Comparison of ENCODE assay signal across 20 cellular contexts in the genomic region with DNA sequence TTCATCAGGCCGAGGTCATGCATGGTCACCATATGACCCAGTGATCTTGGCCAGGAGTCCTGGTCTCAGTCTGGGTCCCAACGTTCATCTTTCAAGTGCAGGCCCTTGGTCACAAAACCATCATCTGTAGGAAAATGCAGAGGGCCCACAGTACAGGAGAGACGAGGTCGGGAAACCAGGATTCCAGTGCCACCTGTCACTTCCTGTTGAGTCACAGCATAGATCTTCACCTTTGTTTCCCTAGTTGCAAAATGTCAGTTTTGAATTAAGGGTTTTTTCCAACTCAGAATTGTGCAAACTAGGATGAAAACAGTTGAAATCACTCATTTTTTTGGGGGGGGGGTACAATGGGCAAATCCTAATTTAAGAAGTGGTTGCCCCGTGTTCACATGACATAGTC.
DNase-seq lines count a peak whose midpoint lies in the region; ATAC-seq, FAIRE-seq and TF ChIP-seq lines count a peak whose summit lies in the region.
"Had no signal": no experiment of that assay in that cellular context is flagged by ENCODE, and none has a peak within 500 bp of the region (broad histone marks: within the 10 kb centered on the region; RNA-seq: fewer than 3 reads in every experiment).

No MANE protein-coding gene starts in this region.

- ATAC-seq in PC-3 (peak; percentile 39), GM21360 (IDR thresholded peaks at IDR 0.05; ENCODE audit: unreplicated experiment) (no peak)
- ATAC-seq: activated T-cell treated with anti-CD3 and anti-CD28 coated beads, Interleukin-2, amount 50 U/mL, for 4 hours had no signal

- no peaks in the 10 kb centered on the region for H3K9me2 ChIP-seq in PC-3 (replicated peaks; ENCODE audit: low read length)

- H2BK120ac ChIP-seq in trophoblast cell (ENCODE audit: insufficient read depth, low read length, poor library complexity) = no peak overlapping the region

- H3K79me1 ChIP-seq in trophoblast cell (ENCODE audit: low read length) = no peaks in the 10 kb centered on the region

- no peaks in the 10 kb centered on the region for H3K27me3 ChIP-seq in PC-3 (ENCODE audit: low read length)
- no peaks in the 10 kb centered on the region for H3K27me3 ChIP-seq in bronchial epithelial cell (ENCODE audit: control insufficient read depth, insufficient read depth, low read length)
- no peaks in the 10 kb centered on the region for H3K27me3 ChIP-seq in trophoblast cell (ENCODE audit: insufficient read depth, low read length)
- no peaks in the 10 kb centered on the region for H3K27me3 ChIP-seq in brain microvascular endothelial cell (replicated peaks)

- H3K36me3 ChIP-seq in PC-3 (ENCODE audit: low read depth, low read length) (no peaks in the 10 kb centered on the region), bronchial epithelial cell (ENCODE audit: control insufficient read depth, insufficient read depth, low read length) (no peaks in the 10 kb centered on the region), trophoblast cell (ENCODE audit: control insufficient read depth in 1 of 2, insufficient read depth in 2 of 2, low read length in 2 of 2) (no peaks in the 10 kb centered on the region), brain microvascular endothelial cell (replicated peaks) (no peaks in the 10 kb centered on the region)
- H3K36me3 ChIP-seq: prostate gland had no signal

- H4K12ac ChIP-seq in trophoblast cell (ENCODE audit: low read depth, low read length) = no peak overlapping the region

- H3K9me3 ChIP-seq in PC-3 (ENCODE audit: low read length) (no peaks in the 10 kb centered on the region), trophoblast cell (ENCODE audit: insufficient read depth, low read depth, low read length) (peaks cover 2% of the 10 kb centered on the region)
- H3K9me3 ChIP-seq: prostate gland had no signal

- H2BK5ac ChIP-seq in trophoblast cell (ENCODE audit: low read depth, low read length, poor library complexity) = no peak overlapping the region

- H3K9ac ChIP-seq in PC-3 (ENCODE audit: low read length) (peak overlapping the region; percentile 51), trophoblast cell (ENCODE audit: low read length) (no peak overlapping the region)

- BruUV-seq in PC-3 (replicated peaks; lab: Mats Ljungman, UMichigan) = no TSS peak

- no peak overlapping the region for H2AK5ac ChIP-seq in trophoblast cell (ENCODE audit: low read length)

- no peak overlapping the region for H3K14ac ChIP-seq in trophoblast cell (ENCODE audit: low read length)

- DNase-seq in GM12892 (ENCODE audit: insufficient read length) (no peak), PC-3 (peak; percentile 72), bronchial epithelial cell (ENCODE audit: low read depth) (peak; percentile 78), trophoblast cell (peak; percentile 12 to 35), brain microvascular endothelial cell (no peak), H4 (ENCODE audit: low spot score) (no peak)
- DNase-seq: activated CD4-positive, alpha-beta T cell treated with anti-CD3 and anti-CD28 coated beads for 36 hours; activated naive CD4-positive, alpha-beta T cell treated with anti-CD3 and anti-CD28 coated beads for 36 hours; activated T-cell treated with anti-CD3 and anti-CD28 coated beads, Interleukin-2, amount 50 U/mL, for 4 hours; CD4-positive, CD25-positive, alpha-beta regulatory T cell; cortex of kidney; glutamatergic neuron; Karpas-422; NCI-H1092; NCI-H1930; NCI-H2227 treated with DMSO at 0.1 percent for 48 hours had no signal

- H2AFZ ChIP-seq in PC-3 (ENCODE audit: low read length) (peak overlapping the region; percentile 37; the same call in 1 of the 2 replicates), trophoblast cell (ENCODE audit: insufficient read depth, low read length, poor library complexity) (no peak overlapping the region)

- H4K91ac ChIP-seq in trophoblast cell (ENCODE audit: low read depth, low read length) = no peak overlapping the region

- H3K4me3 ChIP-seq in PC-3 (ENCODE audit: low read length) = no peak overlapping the region
- no peak overlapping the region for H3K4me3 ChIP-seq in bronchial epithelial cell (ENCODE audit: low read depth, low read length)
- H3K4me3 ChIP-seq in trophoblast cell (ENCODE audit: low read depth, low read length) = no peak overlapping the region
- no peak overlapping the region for H3K4me3 ChIP-seq in brain microvascular endothelial cell (ENCODE audit: low read depth, low read length)
- H3K4me3 ChIP-seq: prostate gland had no signal

- no peak overlapping the region for H4K8ac ChIP-seq in trophoblast cell (ENCODE audit: low read depth, low read length)

- in situ Hi-C loops in brain microvascular endothelial cell (cut with HindIII; ENCODE audit: low pct_ligation_motif_present, low sequenced_read_pairs) = no loop called here

- H3K4me2 ChIP-seq in PC-3 (ENCODE audit: low read length) (peak overlapping the region; percentile 61), trophoblast cell (ENCODE audit: low read length) (no peak overlapping the region)

- H4K20me1 ChIP-seq in PC-3 (ENCODE audit: low read length) = no peaks in the 10 kb centered on the region

- FAIRE-seq in GM12892 (lab: Jason Lieb, UNC) (peak; percentile 38), bronchial epithelial cell (lab: Jason Lieb, UNC) (peak; percentile 40)
- FAIRE-seq: G401.6, H1 had no signal

- H3K4me1 ChIP-seq in PC-3 (ENCODE audit: insufficient read depth, low read length) = peaks cover 41% of the 10 kb centered on the region
- peaks cover 2 to 11% of the 10 kb centered on the region in 2 experiments for H3K4me1 ChIP-seq in trophoblast cell (ENCODE audit: control insufficient read depth in 1 of 2, insufficient read depth in 2 of 2, low read length in 2 of 2)
- H3K4me1 ChIP-seq: prostate gland had no signal

- intact Hi-C loops in PC-3 (cut with micrococcal nuclease) = no loop called here

- H3F3A ChIP-seq in PC-3 (ENCODE audit: low read length, unreplicated experiment) = no peaks in the 10 kb centered on the region

- no peak overlapping the region for H3K18ac ChIP-seq in trophoblast cell (ENCODE audit: low read length)

- H3K23ac ChIP-seq in trophoblast cell (ENCODE audit: low read length) = no peak overlapping the region

- no peak overlapping the region for H3K4ac ChIP-seq in trophoblast cell (ENCODE audit: low read depth, low read length)

- POLR2A ChIA-PET in PC-3 (lab: Charles Lee; ENCODE audit: unreplicated experiment) = no interaction called here

- peak overlapping the region; percentile 89 for H3K27ac ChIP-seq in PC-3 (ENCODE audit: low read length)
- no peak overlapping the region for H3K27ac ChIP-seq in trophoblast cell (ENCODE audit: low read depth, low read length)
- no peak overlapping the region for H3K27ac ChIP-seq in brain microvascular endothelial cell
- H3K27ac ChIP-seq: prostate gland had no signal

- CTCF ChIA-PET in PC-3 (lab: Charles Lee) = interaction anchor here (0.6 kb wide), 1 partner anchor 42 kb away, joined by 13 read pairs; no protein-coding TSS in a partner anchor

- no peak for TF ChIP-seq CTCF in PC-3 (conservative IDR thresholded peaks at IDR 0.05; ENCODE audit: low read depth, low read length)
- TF ChIP-seq CTCF in bronchial epithelial cell (IDR thresholded peaks at IDR 0.05; ENCODE audit: insufficient read depth, low read length, severe bottlenecking) = no peak
- TF ChIP-seq CTCF in brain microvascular endothelial cell (IDR thresholded peaks at IDR 0.05; ENCODE audit: low read depth, low read length, missing control alignments) = no peak

- H2BK12ac ChIP-seq in trophoblast cell (ENCODE audit: low read length) = no peak overlapping the region

- WGBS in trophoblast cell (ENCODE audit: extremely low coverage, insufficient coverage, insufficient read length) = no CpG with 5 or more reads among the region's 5 CpGs

- no peaks in the 10 kb centered on the region for H3K79me2 ChIP-seq in PC-3 (ENCODE audit: low read length)
- H3K79me2 ChIP-seq in trophoblast cell (ENCODE audit: control insufficient read depth, insufficient read depth, low read length, poor library complexity) = no peaks in the 10 kb centered on the region

- TF ChIP-seq POLR2A in GM12892 (IDR thresholded peaks at IDR 0.05; ENCODE audit: low read depth, low read length) = no peak

Comparison
In these comparisons a context has a peak if more than half of its experiments do, and no peak if none do; other contexts are left out.
1. DNase-seq: peak in PC-3 (single experiment), bronchial epithelial cell (single experiment) and trophoblast cell (2 of 2); none in GM12892 (single experiment), brain microvascular endothelial cell (single experiment) and H4 (single experiment).